Comparison of ENCODE assay signal across 27 cellular contexts in the genomic region with DNA sequence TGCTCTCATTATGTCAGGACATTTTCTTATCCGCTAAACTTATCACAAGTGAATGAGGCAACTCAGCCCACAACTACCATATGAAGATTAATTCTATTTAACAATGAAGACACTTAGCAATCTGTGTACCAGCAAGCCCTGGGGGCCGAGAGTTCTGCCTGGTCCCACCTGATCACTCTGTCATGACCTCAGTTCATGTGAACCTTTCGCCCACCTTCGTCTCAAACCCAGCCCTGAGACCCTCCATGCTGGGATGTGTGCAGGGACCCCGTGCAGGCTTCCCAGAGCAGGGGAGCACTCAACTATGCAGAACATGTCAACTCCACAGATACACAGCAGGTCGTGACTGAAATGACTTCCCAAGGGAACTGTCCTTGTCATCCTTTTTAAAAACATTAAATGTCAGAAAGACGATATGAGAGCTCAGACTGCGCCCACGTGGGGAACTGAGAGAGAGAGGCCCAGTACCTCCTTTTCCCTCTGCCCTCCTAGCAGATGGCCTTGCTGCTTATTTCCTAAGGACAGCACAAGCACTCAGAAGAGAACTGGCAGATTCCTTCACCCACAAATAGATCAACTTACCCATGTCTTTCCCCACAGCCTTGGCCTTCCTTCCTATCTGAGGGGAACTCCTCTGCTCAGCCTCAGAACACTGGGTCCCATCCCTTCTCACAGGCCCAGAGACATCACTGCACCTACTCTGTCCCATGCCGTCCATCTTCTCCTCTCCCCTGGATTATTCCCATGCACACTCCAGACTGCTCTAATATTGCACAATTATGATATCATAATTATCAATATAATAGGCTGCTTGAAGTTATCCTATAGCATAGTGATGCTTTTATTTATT. TPM values are rescaled to one million over a fixed set of nuclear protein-coding genes. Genes with fewer than 3 reads are reported as not detected.
DNase-seq lines count a peak whose midpoint lies in the region; ATAC-seq and TF ChIP-seq lines count a peak whose summit lies in the region.
"Had no signal": no experiment of that assay in that cellular context is flagged by ENCODE, and none has a peak within 500 bp of the region (broad histone marks: within the 10 kb centered on the region; RNA-seq: fewer than 3 reads in every experiment).

No MANE protein-coding gene starts in this region.

- H3K18ac ChIP-seq in trophoblast cell (ENCODE audit: low read length), result no peak overlapping the region

- H3K4me1 ChIP-seq in trophoblast cell (ENCODE audit: control insufficient read depth in 1 of 2, insufficient read depth in 2 of 2, low read length in 2 of 2), result peaks cover 11 to 13% of the 10 kb centered on the region in 2 experiments
- H3K4me1 ChIP-seq: lower lobe of right lung had no signal

- CTCF ChIA-PET in RWPE1 (lab: Yijun Ruan, JAX), result no interaction called here

- no peak overlapping the region for H2BK12ac ChIP-seq in trophoblast cell (ENCODE audit: low read length)

- ATAC-seq in stimulated activated naive CD8-positive, alpha-beta T cell treated with anti-CD3 and anti-CD28 coated beads, Interleukin-15, Interleukin-2, amounts not matched to agents 100 U/mL and 50 U/mL, for 24 hours, result no peak
- no peak for ATAC-seq in HG02885 (IDR thresholded peaks at IDR 0.05; ENCODE audit: poor library complexity, unreplicated experiment)
- ATAC-seq: activated CD8-positive, alpha-beta T cell treated with anti-CD3 and anti-CD28 coated beads, Interleukin-2, amount 10 ng/mL, durations not matched to agents 7 days and 5 days; gastroesophageal sphincter; naive thymus-derived CD8-positive, alpha-beta T cell; Panc1 had no signal

- no peak overlapping the region for H3K14ac ChIP-seq in trophoblast cell (ENCODE audit: low read length)

- no peaks in the 10 kb centered on the region for H3K79me1 ChIP-seq in trophoblast cell (ENCODE audit: low read length)

- no peak overlapping the region for H2BK5ac ChIP-seq in trophoblast cell (ENCODE audit: low read depth, low read length, poor library complexity)

- no peak overlapping the region for H3K9ac ChIP-seq in trophoblast cell (ENCODE audit: low read length)

- DNase-seq in stimulated activated naive CD8-positive, alpha-beta T cell treated with anti-CD3 and anti-CD28 coated beads, Interleukin-15, Interleukin-2, amounts not matched to agents 100 U/mL and 50 U/mL, for 24 hours, result no peak
- DNase-seq in trophoblast cell, result no peak
- no peak for DNase-seq in RWPE1 (ENCODE audit: low spot score)
- DNase-seq in stimulated activated CD4-positive, alpha-beta T cell treated with anti-CD3 and anti-CD28 coated beads, Interleukin-4, amount 100 ng/mL, for 4 hours, result no peak
- no peak for DNase-seq in NCI-H446 (lab: John Stamatoyannopoulos, UW)
- DNase-seq: activated CD8-positive, alpha-beta T cell treated with anti-CD3 and anti-CD28 coated beads, Interleukin-2, amount 10 ng/mL, durations not matched to agents 7 days and 5 days; DMS153; HCEC 1CT; hypothalamus; Kasumi-1; lower lobe of right lung; naive thymus-derived CD8-positive, alpha-beta T cell; NCI-H1417 treated with DMSO at 0.1 percent for 48 hours; NCI-H2029 treated with DMSO at 0.1 percent for 48 hours; NCI-H2227 treated with DMSO at 0.1 percent for 48 hours; NCI-H69; ovary; SHP77; stimulated activated naive CD4-positive, alpha-beta T cell treated with Interleukin-2 at 50 U/mL for 16 hours had no signal

- peaks cover 14% of the 10 kb centered on the region for H3K36me3 Mint-ChIP-seq in stimulated activated naive CD8-positive, alpha-beta T cell treated with anti-CD3 and anti-CD28 coated beads, Interleukin-15, Interleukin-2, amounts not matched to agents 100 ng/mL and 50 ng/mL, for 24 hours (ENCODE audit: low read depth)
- H3K36me3 Mint-ChIP-seq in dendritic cell treated with granulocyte-macrophage colony-stimulating factor and Interleukin-4, amounts not matched to agents 40 ng/mL and 50 ng/mL, for 4 days (ENCODE audit: low read depth), result peaks cover 71% of the 10 kb centered on the region

- H4K91ac ChIP-seq in trophoblast cell (ENCODE audit: low read depth, low read length), result no peak overlapping the region

- no peaks in the 10 kb centered on the region for H3K9me3 ChIP-seq in trophoblast cell (ENCODE audit: insufficient read depth, low read depth, low read length)
- H3K9me3 ChIP-seq: gastroesophageal sphincter, lower lobe of right lung, ovary, tibial nerve had no signal

- H3K27me3 ChIP-seq in trophoblast cell (ENCODE audit: insufficient read depth, low read length), result no peaks in the 10 kb centered on the region
- H3K27me3 ChIP-seq: gastroesophageal sphincter, ovary, tibial nerve had no signal

- WGBS in trophoblast cell (ENCODE audit: extremely low coverage, insufficient coverage, insufficient read length), result no CpG with 5 or more reads among the region's 10 CpGs

- POLR2A ChIA-PET in RWPE1 (lab: Yijun Ruan, JAX; ENCODE audit: low non-redundant PET), result interaction anchor here (0.6 kb wide), 1 partner anchor 254 kb away, joined by 6 read pairs; no protein-coding TSS in a partner anchor

- peaks cover 13% of the 10 kb centered on the region for H3K79me2 ChIP-seq in trophoblast cell (ENCODE audit: control insufficient read depth, insufficient read depth, low read length, poor library complexity)

- TF ChIP-seq CTCF in RWPE1 (conservative IDR thresholded peaks at IDR 0.05; ENCODE audit: low read depth), result no peak

- no peak overlapping the region for H4K12ac ChIP-seq in trophoblast cell (ENCODE audit: low read depth, low read length)

- H3K36me3 ChIP-seq in trophoblast cell (ENCODE audit: control insufficient read depth in 1 of 2, insufficient read depth in 2 of 2, low read length in 2 of 2), result peaks cover 1 to 12% of the 10 kb centered on the region in 2 experiments
- H3K36me3 ChIP-seq: lower lobe of right lung, ovary had no signal

- no peak overlapping the region for H2BK120ac ChIP-seq in trophoblast cell (ENCODE audit: insufficient read depth, low read length, poor library complexity)

- H3K23ac ChIP-seq in trophoblast cell (ENCODE audit: low read length), result no peak overlapping the region

- no peak overlapping the region for H2AFZ ChIP-seq in trophoblast cell (ENCODE audit: insufficient read depth, low read length, poor library complexity)

- no peak overlapping the region for H3K4me3 ChIP-seq in trophoblast cell (ENCODE audit: low read depth, low read length)
- H3K4me3 ChIP-seq: gastroesophageal sphincter, lower lobe of right lung, ovary, tibial nerve had no signal

- H3K4me2 ChIP-seq in trophoblast cell (ENCODE audit: low read length), result no peak overlapping the region

- H3K4ac ChIP-seq in trophoblast cell (ENCODE audit: low read depth, low read length), result peak overlapping the region; percentile 84

- H3K27ac ChIP-seq in trophoblast cell (ENCODE audit: low read depth, low read length) (no peak overlapping the region), RWPE1 (no peak overlapping the region)
- H3K27ac ChIP-seq: gastroesophageal sphincter, lower lobe of right lung, ovary had no signal

- H3K4me1 Mint-ChIP-seq in stimulated activated naive CD8-positive, alpha-beta T cell treated with anti-CD3 and anti-CD28 coated beads, Interleukin-15, Interleukin-2, amounts not matched to agents 100 ng/mL and 50 ng/mL, for 24 hours (ENCODE audit: low read depth), result peaks cover 15% of the 10 kb centered on the region
- H3K4me1 Mint-ChIP-seq in dendritic cell treated with granulocyte-macrophage colony-stimulating factor and Interleukin-4, amounts not matched to agents 40 ng/mL and 50 ng/mL, for 4 days (ENCODE audit: low read depth), result peaks cover 81% of the 10 kb centered on the region

- intact Hi-C loops in dendritic cell treated with granulocyte-macrophage colony-stimulating factor and Interleukin-4, amounts not matched to agents 40 ng/mL and 50 ng/mL, for 4 days (cut with micrococcal nuclease), result no loop called here

- H3K27ac Mint-ChIP-seq in stimulated activated naive CD8-positive, alpha-beta T cell treated with anti-CD3 and anti-CD28 coated beads, Interleukin-15, Interleukin-2, amounts not matched to agents 100 ng/mL and 50 ng/mL, for 24 hours, result peak overlapping the region; percentile 5
- peak overlapping the region; percentile 41 for H3K27ac Mint-ChIP-seq in dendritic cell treated with granulocyte-macrophage colony-stimulating factor and Interleukin-4, amounts not matched to agents 40 ng/mL and 50 ng/mL, for 4 days
- H3K27ac Mint-ChIP-seq: activated CD8-positive, alpha-beta T cell treated with anti-CD3 and anti-CD28 coated beads, Interleukin-2, amount 10 ng/mL, durations not matched to agents 7 days and 5 days; activated naive CD4-positive, alpha-beta T cell treated with anti-CD3 and anti-CD28 coated beads, Interleukin-2, amount 50 U/mL, for 24 hours; activated T-helper 2 cell treated with anti-CD3 and anti-CD28 coated beads, Interferon-gamma antibody, Interleukin-2, Interleukin-4, amounts not matched to agents 10 μg/mL and 5 μg/mL and 100 μg/mL, durations not matched to agents 14 hours and 24 hours and 36 hours had no signal

- no peak overlapping the region for H2AK5ac ChIP-seq in trophoblast cell (ENCODE audit: low read length)

- no peaks in the 10 kb centered on the region for H3K9me3 Mint-ChIP-seq in stimulated activated naive CD8-positive, alpha-beta T cell treated with anti-CD3 and anti-CD28 coated beads, Interleukin-15, Interleukin-2, amounts not matched to agents 100 ng/mL and 50 ng/mL, for 24 hours
- no peaks in the 10 kb centered on the region for H3K9me3 Mint-ChIP-seq in dendritic cell treated with granulocyte-macrophage colony-stimulating factor and Interleukin-4, amounts not matched to agents 40 ng/mL and 50 ng/mL, for 4 days
- H3K9me3 Mint-ChIP-seq: activated naive CD4-positive, alpha-beta T cell treated with anti-CD3 and anti-CD28 coated beads, Interleukin-2, amount 50 U/mL, for 24 hours; activated T-helper 2 cell treated with anti-CD3 and anti-CD28 coated beads, Interferon-gamma antibody, Interleukin-2, Interleukin-4, amounts not matched to agents 10 μg/mL and 5 μg/mL and 100 μg/mL, durations not matched to agents 14 hours and 24 hours and 36 hours; naive thymus-derived CD8-positive, alpha-beta T cell had no signal

- no peak overlapping the region for H3K4me3 Mint-ChIP-seq in stimulated activated naive CD8-positive, alpha-beta T cell treated with anti-CD3 and anti-CD28 coated beads, Interleukin-15, Interleukin-2, amounts not matched to agents 100 ng/mL and 50 ng/mL, for 24 hours
- H3K4me3 Mint-ChIP-seq in dendritic cell treated with granulocyte-macrophage colony-stimulating factor and Interleukin-4, amounts not matched to agents 40 ng/mL and 50 ng/mL, for 4 days, result no peak overlapping the region
- H3K4me3 Mint-ChIP-seq: activated CD8-positive, alpha-beta T cell treated with anti-CD3 and anti-CD28 coated beads, Interleukin-2, amount 10 ng/mL, durations not matched to agents 7 days and 5 days; activated naive CD4-positive, alpha-beta T cell treated with anti-CD3 and anti-CD28 coated beads, Interleukin-2, amount 50 U/mL, for 24 hours; naive thymus-derived CD8-positive, alpha-beta T cell had no signal

- H3K27me3 Mint-ChIP-seq in stimulated activated naive CD8-positive, alpha-beta T cell treated with anti-CD3 and anti-CD28 coated beads, Interleukin-15, Interleukin-2, amounts not matched to agents 100 ng/mL and 50 ng/mL, for 24 hours, result no peaks in the 10 kb centered on the region
- H3K27me3 Mint-ChIP-seq in dendritic cell treated with granulocyte-macrophage colony-stimulating factor and Interleukin-4, amounts not matched to agents 40 ng/mL and 50 ng/mL, for 4 days, result no peaks in the 10 kb centered on the region
- H3K27me3 Mint-ChIP-seq: activated naive CD4-positive, alpha-beta T cell treated with anti-CD3 and anti-CD28 coated beads, Interleukin-2, amount 50 U/mL, for 24 hours; naive thymus-derived CD8-positive, alpha-beta T cell had no signal

- H4K8ac ChIP-seq in trophoblast cell (ENCODE audit: low read depth, low read length), result no peak overlapping the region

RNA-seq across cellular contexts. Expression of a gene that starts 11.5 kb away (rescaled TPM):
- polyA plus RNA-seq in trophoblast cell (2013), result 66.8 and 67.8 TPM in 2 replicates

RNA-seq across cellular contexts. Expression of a gene that starts 28.4 kb away (rescaled TPM):
- 14.3 and 14.7 TPM in 2 replicates for polyA plus RNA-seq in trophoblast cell (2013)
